ENCODE assay signal across 14 cellular contexts in genomic region chr13:87497426-87497825, GRCh38.
DNase-seq lines count a peak whose midpoint lies in the region; ATAC-seq and TF ChIP-seq lines count a peak whose summit lies in the region.
"Had no signal": no experiment of that assay in that cellular context is flagged by ENCODE, and none has a peak within 500 bp of the region (broad histone marks: within the 10 kb centered on the region; RNA-seq: fewer than 3 reads in every experiment).

No MANE protein-coding gene starts in this region.

- TF ChIP-seq POLR2A in thyroid gland (IDR thresholded peaks at IDR 0.05), result no peak

- TF ChIP-seq CTCF in parathyroid adenoma (IDR thresholded peaks at IDR 0.05) (no peak), thyroid gland (IDR thresholded peaks at IDR 0.05) (no peak), MM.1S (IDR thresholded peaks at IDR 0.05; ENCODE audit: low read length) (no peak)

- peak overlapping the region; percentile 73 for H3K27ac ChIP-seq in caudate nucleus (ENCODE audit: low read depth, low read length)
- peak overlapping the region; percentile 85 for H3K27ac ChIP-seq in parathyroid adenoma
- peak overlapping the region; percentile 14 to 91 (median 44) for H3K27ac ChIP-seq in thyroid gland
- no peak overlapping the region for H3K27ac ChIP-seq in MM.1S (ENCODE audit: low read length)
- H3K27ac ChIP-seq: BLaER1 treated with 17β-estradiol and CSF1 and Interleukin-3, amounts not matched to agents 10 nM and 100 nM; GM23248 had no signal

- in situ Hi-C loops in ACHN (cut with HindIII; ENCODE audit: low pct_ligation_motif_present, low pct_unique_long_range_greater_than_20kb, low sequenced_read_pairs), result no loop called here

- H3K4me1 ChIP-seq in parathyroid adenoma (no peaks in the 10 kb centered on the region), thyroid gland (peaks cover 23 to 29% of the 10 kb centered on the region in 2 donors), MM.1S (ENCODE audit: low read length) (no peaks in the 10 kb centered on the region)
- H3K4me1 ChIP-seq: BLaER1 treated with 17β-estradiol and CSF1 and Interleukin-3, amounts not matched to agents 10 nM and 100 nM; HAP-1 had no signal

- H3K27me3 ChIP-seq in parathyroid adenoma (ENCODE audit: control insufficient read depth, insufficient read depth, low read length) (no peaks in the 10 kb centered on the region), thyroid gland (no peaks in the 10 kb centered on the region), MM.1S (replicated peaks; ENCODE audit: insufficient read depth, low read length) (no peaks in the 10 kb centered on the region)
- H3K27me3 ChIP-seq: BLaER1 treated with 17β-estradiol and CSF1 and Interleukin-3, amounts not matched to agents 10 nM and 100 nM had no signal

- ATAC-seq in GM21515 (IDR thresholded peaks at IDR 0.05; ENCODE audit: unreplicated experiment), result no peak
- ATAC-seq: CD8-positive, alpha-beta T cell; GM12878 had no signal

- H3K4me2 ChIP-seq in parathyroid adenoma (ENCODE audit: low read length) (no peak overlapping the region), MM.1S (ENCODE audit: low read depth, low read length) (no peak overlapping the region)
- H3K4me2 ChIP-seq: BLaER1 treated with 17β-estradiol and CSF1 and Interleukin-3, amounts not matched to agents 10 nM and 100 nM had no signal

- H3K9me3 ChIP-seq in parathyroid adenoma (ENCODE audit: control insufficient read depth, low read length) (no peaks in the 10 kb centered on the region), thyroid gland (no peaks in the 10 kb centered on the region), MM.1S (replicated peaks; ENCODE audit: insufficient read depth, low read length) (no peaks in the 10 kb centered on the region)
- H3K9me3 ChIP-seq: BLaER1 treated with 17β-estradiol and CSF1 and Interleukin-3, amounts not matched to agents 10 nM and 100 nM; HAP-1 had no signal

- intact Hi-C loops in thyroid gland (cut with DNase I), result no loop called here

- H3K79me2 ChIP-seq in parathyroid adenoma (no peaks in the 10 kb centered on the region), MM.1S (ENCODE audit: low read length) (no peaks in the 10 kb centered on the region)

- H3F3A ChIP-seq in MM.1S (ENCODE audit: insufficient read depth, low read length), result no peaks in the 10 kb centered on the region

- H3K36me3 ChIP-seq in parathyroid adenoma (ENCODE audit: control insufficient read depth, insufficient read depth, low read length), result no peaks in the 10 kb centered on the region
- H3K36me3 ChIP-seq in thyroid gland, result no peaks in the 10 kb centered on the region
- H3K36me3 ChIP-seq in MM.1S (replicated peaks; ENCODE audit: insufficient read depth, low read length), result no peaks in the 10 kb centered on the region
- H3K36me3 ChIP-seq: BLaER1 treated with 17β-estradiol and CSF1 and Interleukin-3, amounts not matched to agents 10 nM and 100 nM; HAP-1 had no signal

- DNase-seq in caudate nucleus (lab: John Stamatoyannopoulos, UW) (peak in 2 of 61 donors; percentile 8 to 49), glomerular visceral epithelial cell (ENCODE audit: extremely low spot score) (peak; percentile 1), thyroid gland (peak in 1 of 2 donors; percentile 3), ACHN (no peak), MM.1S (no peak)
- DNase-seq: Calu3; CD8-positive, alpha-beta T cell; DMS79 treated with DMSO at 0.1 percent for 48 hours; GM23248 had no signal

- H3K9ac ChIP-seq in parathyroid adenoma (no peak overlapping the region), MM.1S (ENCODE audit: low read length) (no peak overlapping the region)
- H3K9ac ChIP-seq: BLaER1 treated with 17β-estradiol and CSF1 and Interleukin-3, amounts not matched to agents 10 nM and 100 nM; GM23248 had no signal

- 22 to 30% methylated on average over 2 of the region's 2 CpGs for WGBS in thyroid gland, 2 donors

- H2AFZ ChIP-seq in parathyroid adenoma, result peak overlapping the region; percentile 33
- no peak overlapping the region for H2AFZ ChIP-seq in MM.1S (ENCODE audit: low read length)
- H2AFZ ChIP-seq: GM23248 had no signal

- H4K20me1 ChIP-seq in MM.1S (ENCODE audit: insufficient read depth, low read length), result no peaks in the 10 kb centered on the region
- H4K20me1 ChIP-seq: BLaER1 treated with 17β-estradiol and CSF1 and Interleukin-3, amounts not matched to agents 10 nM and 100 nM had no signal

- H3K9me2 ChIP-seq in MM.1S (replicated peaks; ENCODE audit: insufficient read depth, low read length), result no peaks in the 10 kb centered on the region

- H3K4me3 ChIP-seq in parathyroid adenoma (ENCODE audit: low read depth, low read length), result no peak overlapping the region
- no peak overlapping the region for H3K4me3 ChIP-seq in thyroid gland (replicated peaks in 1 of 3)
- no peak overlapping the region for H3K4me3 ChIP-seq in MM.1S (ENCODE audit: low read length)
- H3K4me3 ChIP-seq: BLaER1 treated with 17β-estradiol and CSF1 and Interleukin-3, amounts not matched to agents 10 nM and 100 nM; GM12878; GM23248; HAP-1 had no signal
